In genomic region chr14:59176764-59177163, GRCh38 we compare ENCODE assay signal across 21 cellular contexts. TPM values are rescaled to one million over a fixed set of nuclear protein-coding genes. Genes with fewer than 3 reads are reported as not detected.
DNase-seq lines count a peak whose midpoint lies in the region; ATAC-seq and TF ChIP-seq lines count a peak whose summit lies in the region.
"Had no signal": no experiment of that assay in that cellular context is flagged by ENCODE, and none has a peak within 500 bp of the region (broad histone marks: within the 10 kb centered on the region; RNA-seq: fewer than 3 reads in every experiment).

No MANE protein-coding gene starts in this region.

- CTCF ChIA-PET in HEK293 (lab: Yijun Ruan, JAX): no interaction called here

- no peak overlapping the region for H2AFZ ChIP-seq in osteoblast (ENCODE audit: low read length)

- H3K27me3 ChIP-seq in osteoblast (ENCODE audit: insufficient read depth, low read length) (peaks cover 18% of the 10 kb centered on the region), tibial artery (no peaks in the 10 kb centered on the region), lower lobe of right lung (ENCODE audit: low read depth) (no peaks in the 10 kb centered on the region)
- H3K27me3 ChIP-seq: SJCRH30 had no signal

- POLR2A ChIA-PET in HEK293 (lab: Yijun Ruan, JAX): interaction anchor here (0.7 to 1.2 kb wide), 2 partner anchors 12 to 117 kb away, joined by 3 to 5 read pairs; partner anchors contain the start of gene DAAM1

- DNase-seq in coronary artery (ENCODE audit: low spot score): no peak
- peak; percentile 68 for DNase-seq in osteoblast (ENCODE audit: insufficient read length, low spot score, missing footprints)
- DNase-seq in tibial artery: no peak
- no peak for DNase-seq in DMS53 treated with DMSO at 0.1 percent for 48 hours (lab: John Stamatoyannopoulos, UW; ENCODE audit: unreplicated experiment)
- DNase-seq in lower lobe of right lung: no peak
- DNase-seq: CD4-positive, CD25-positive, alpha-beta regulatory T cell; DMS79 treated with DMSO at 0.1 percent for 48 hours; GOT3; IMR-90; NCI-H1105; NCI-H146; NCI-H2029; NCI-H2227 treated with DMSO at 0.1 percent for 48 hours; NCI-H510A; NCI-H748 treated with DMSO at 0.1 percent for 48 hours; SJCRH30 had no signal

- TF ChIP-seq CTCF in HEK293 (tag by site-specific recombination; IDR thresholded peaks at IDR 0.05) (no peak), coronary artery (IDR thresholded peaks at IDR 0.05) (no peak), osteoblast (IDR thresholded peaks at IDR 0.05; ENCODE audit: extremely low read depth, low read depth, low read length) (no peak), tibial artery (IDR thresholded peaks at IDR 0.05) (no peak), lower lobe of right lung (IDR thresholded peaks at IDR 0.05) (no peak)

- H3K27ac ChIP-seq in HEK293 (ENCODE audit: extremely low read depth, low read depth, low read length) (no peak overlapping the region), coronary artery (peak overlapping the region; percentile 40 to 74), osteoblast (ENCODE audit: low read depth, low read length) (no peak overlapping the region), tibial artery (peak overlapping the region; percentile 34 to 36), lower lobe of right lung (no peak overlapping the region)
- H3K27ac ChIP-seq: KMS-11, RWPE1, SJCRH30 had no signal

- intact Hi-C loops in tibial artery (cut with DNase I; ENCODE audit: low total_unique reads) (no loop called here), lower lobe of right lung (cut with DNase I) (no loop called here)

- no peaks in the 10 kb centered on the region for H3K4me1 ChIP-seq in HEK293 (ENCODE audit: control insufficient read depth, insufficient read depth, low read length)
- peaks cover 6% of the 10 kb centered on the region for H3K4me1 ChIP-seq in osteoblast (ENCODE audit: insufficient read depth, low read length)
- peaks cover 0 to 16% (median 2%) of the 10 kb centered on the region in 4 donors for H3K4me1 ChIP-seq in tibial artery
- H3K4me1 ChIP-seq in lower lobe of right lung: no peaks in the 10 kb centered on the region

- no peaks in the 10 kb centered on the region for H4K20me1 ChIP-seq in osteoblast (ENCODE audit: insufficient read depth, low read length)

- H3K9me3 ChIP-seq in HEK293 (ENCODE audit: control insufficient read depth, insufficient read depth, low read depth, low read length) (no peaks in the 10 kb centered on the region), osteoblast (ENCODE audit: low read depth, low read length) (no peaks in the 10 kb centered on the region), tibial artery (no peaks in the 10 kb centered on the region), lower lobe of right lung (no peaks in the 10 kb centered on the region)
- H3K9me3 ChIP-seq: SJCRH30 had no signal

- H3K4me2 ChIP-seq in osteoblast (ENCODE audit: insufficient read depth, low read length): no peak overlapping the region
- H3K4me2 ChIP-seq: KMS-11 had no signal

- H3K4me3 ChIP-seq in HEK293 (ENCODE audit: low read depth, low read length) (no peak overlapping the region), coronary artery (no peak overlapping the region), osteoblast (ENCODE audit: insufficient read depth, low read length) (no peak overlapping the region), tibial artery (no peak overlapping the region), lower lobe of right lung (no peak overlapping the region)
- H3K4me3 ChIP-seq: SJCRH30 had no signal

- H3K79me2 ChIP-seq in osteoblast (ENCODE audit: insufficient read depth, low read length): no peaks in the 10 kb centered on the region

- H3K36me3 ChIP-seq in HEK293 (ENCODE audit: control insufficient read depth in 2 of 2, insufficient read depth in 1 of 2, low read length in 2 of 2): no peaks in the 10 kb centered on the region
- no peaks in the 10 kb centered on the region for H3K36me3 ChIP-seq in osteoblast (ENCODE audit: insufficient read depth, low read length)
- H3K36me3 ChIP-seq in tibial artery: no peaks in the 10 kb centered on the region
- no peaks in the 10 kb centered on the region for H3K36me3 ChIP-seq in lower lobe of right lung
- H3K36me3 ChIP-seq: SJCRH30 had no signal

- ATAC-seq in lower lobe of right lung (no peak), GM21576 (IDR thresholded peaks at IDR 0.05; ENCODE audit: unreplicated experiment) (no peak)
- ATAC-seq: HCT116 had no signal

TF ChIP-seq in HEK293, 187 proteins besides CTCF, POLR2A, EP300 and RAD21:
- no peak for TF ChIP-seq EGR2 (tag by site-specific recombination; IDR thresholded peaks at IDR 0.05; ENCODE audit: low read depth)
- TF ChIP-seq ZNF114 (tag by site-specific recombination; IDR thresholded peaks at IDR 0.05): no peak
- TF ChIP-seq KLF17 (tag by site-specific recombination; IDR thresholded peaks at IDR 0.05): no peak
- TF ChIP-seq WT1 (tag by site-specific recombination; IDR thresholded peaks at IDR 0.05): 0 out of 2 replicates have a peak, but pooled peaks have one; percentile 26

RNA-seq across cellular contexts. Expression of gene DAAM1, which starts 11.7 kb away (rescaled TPM):
- total RNA-seq in osteoblast: 19.5 and 24.2 TPM in 2 replicates
- 46.7 TPM for total RNA-seq in lower lobe of right lung

Comparison
In these comparisons a context has a peak if more than half of its experiments do, and no peak if none do; other contexts are left out.
1. H3K27ac ChIP-seq: peak in coronary artery (2 of 2) and tibial artery (2 of 2); none in HEK293 (single experiment), osteoblast (single experiment) and lower lobe of right lung (single experiment).